Comparison of ENCODE assay signal across 11 cellular contexts in the genomic region with DNA sequence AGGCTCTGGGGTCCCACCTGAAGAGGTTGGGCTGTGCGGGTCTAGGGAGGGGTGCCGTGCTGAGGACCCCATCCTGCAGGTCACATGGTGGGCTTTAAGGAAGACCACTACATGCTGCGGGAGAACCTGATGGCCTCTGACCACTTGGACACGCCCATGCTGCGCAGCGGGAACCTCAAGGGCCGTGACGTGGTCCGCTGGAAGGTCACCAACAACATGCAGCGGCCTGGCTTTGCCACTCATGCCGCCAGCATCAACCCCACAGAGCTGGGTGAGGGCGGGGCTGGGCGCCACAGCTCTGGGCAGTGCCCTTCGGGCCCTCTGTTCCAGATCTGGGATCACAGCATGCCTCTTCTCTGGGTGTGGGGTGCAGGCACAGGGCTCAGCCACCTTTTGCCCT. TPM values are rescaled to one million over a fixed set of nuclear protein-coding genes. Genes with fewer than 3 reads are reported as not detected.
DNase-seq lines count a peak whose midpoint lies in the region; ATAC-seq and TF ChIP-seq lines count a peak whose summit lies in the region.
"Had no signal": no experiment of that assay in that cellular context is flagged by ENCODE, and none has a peak within 500 bp of the region (broad histone marks: within the 10 kb centered on the region; RNA-seq: fewer than 3 reads in every experiment).

No MANE protein-coding gene starts in this region.

- no peak overlapping the region for H4K91ac ChIP-seq in trophoblast cell (ENCODE audit: low read depth, low read length)

- no peak overlapping the region for H4K12ac ChIP-seq in trophoblast cell (ENCODE audit: low read depth, low read length)

- no peaks in the 10 kb centered on the region for H3K27me3 Mint-ChIP-seq in CD14-positive monocyte (ENCODE audit: low read depth in 3 of 3)
- no peaks in the 10 kb centered on the region for H3K27me3 Mint-ChIP-seq in chondrocyte (ENCODE audit: low read depth)

- no peak overlapping the region for H3K23ac ChIP-seq in trophoblast cell (ENCODE audit: low read length)

- H2AFZ ChIP-seq in trophoblast cell (ENCODE audit: insufficient read depth, low read length, poor library complexity): no peak overlapping the region

- H3K4me3 Mint-ChIP-seq in CD14-positive monocyte: no peak overlapping the region
- H3K4me3 Mint-ChIP-seq in chondrocyte (ENCODE audit: unreplicated experiment): no peak overlapping the region
- H3K4me3 Mint-ChIP-seq: CD8-positive, alpha-beta T cell; H9 had no signal

- peaks cover 4% of the 10 kb centered on the region for H3K9me3 ChIP-seq in trophoblast cell (ENCODE audit: insufficient read depth, low read depth, low read length)
- no peaks in the 10 kb centered on the region for H3K9me3 ChIP-seq in A673 (ENCODE audit: low read depth, low read length, poor library complexity, severe bottlenecking)

- no peak for TF ChIP-seq CTCF in CD14-positive monocyte (IDR thresholded peaks at IDR 0.05)
- no peak for TF ChIP-seq CTCF in chondrocyte (IDR thresholded peaks at IDR 0.05)
- TF ChIP-seq CTCF in A673 (conservative IDR thresholded peaks at IDR 0.05; ENCODE audit: low read depth, low read length): no peak

- peak overlapping the region in 5 of 7 donors; percentile 32 to 98 (median 77) for H3K27ac Mint-ChIP-seq in CD14-positive monocyte
- H3K27ac Mint-ChIP-seq in chondrocyte (ENCODE audit: unreplicated experiment): no peak overlapping the region
- H3K27ac Mint-ChIP-seq: CD8-positive, alpha-beta T cell; H9 had no signal

- H3K36me3 ChIP-seq in trophoblast cell (ENCODE audit: control insufficient read depth in 1 of 2, insufficient read depth in 2 of 2, low read length in 2 of 2) (peaks cover 35 to 41% of the 10 kb centered on the region in 2 experiments), A673 (ENCODE audit: insufficient read depth, low read length, poor library complexity, severe bottlenecking) (no peaks in the 10 kb centered on the region)

- no peak overlapping the region for H3K4me2 ChIP-seq in trophoblast cell (ENCODE audit: low read length)

- BruUV-seq in A673 (replicated peaks; lab: Mats Ljungman, UMichigan): no TSS peak

- peaks cover 3% of the 10 kb centered on the region in 2 donors for H3K36me3 Mint-ChIP-seq in CD14-positive monocyte
- H3K36me3 Mint-ChIP-seq in chondrocyte (ENCODE audit: low read depth): no peaks in the 10 kb centered on the region
- H3K36me3 Mint-ChIP-seq: CD8-positive, alpha-beta T cell had no signal

- no peak overlapping the region for H2BK12ac ChIP-seq in trophoblast cell (ENCODE audit: low read length)

- peaks cover 26% of the 10 kb centered on the region for H3K4me1 Mint-ChIP-seq in CD14-positive monocyte
- H3K4me1 Mint-ChIP-seq in chondrocyte (ENCODE audit: low read depth): peaks cover 3% of the 10 kb centered on the region

- H3K79me1 ChIP-seq in trophoblast cell (ENCODE audit: low read length): no peaks in the 10 kb centered on the region

- no peak overlapping the region for H3K14ac ChIP-seq in trophoblast cell (ENCODE audit: low read length)

- H4K8ac ChIP-seq in trophoblast cell (ENCODE audit: low read depth, low read length): no peak overlapping the region

- no peaks in the 10 kb centered on the region for H3K27me3 ChIP-seq in trophoblast cell (ENCODE audit: insufficient read depth, low read length)
- no peaks in the 10 kb centered on the region for H3K27me3 ChIP-seq in A673 (replicated peaks; ENCODE audit: insufficient read depth, low read depth, low read length, poor library complexity)

- H2BK5ac ChIP-seq in trophoblast cell (ENCODE audit: low read depth, low read length, poor library complexity): no peak overlapping the region

- H2AK5ac ChIP-seq in trophoblast cell (ENCODE audit: low read length): no peak overlapping the region

- H3K4me3 ChIP-seq in trophoblast cell (ENCODE audit: low read depth, low read length) (peak overlapping the region; percentile 46), A673 (ENCODE audit: low read depth, low read length, poor library complexity, severe bottlenecking) (no peak overlapping the region)

- POLR2A ChIA-PET in A673 (lab: Charles Lee; ENCODE audit: low non-redundant PET): no interaction called here

- H3K18ac ChIP-seq in trophoblast cell (ENCODE audit: low read length): no peak overlapping the region

- WGBS in trophoblast cell (ENCODE audit: extremely low coverage, insufficient coverage, insufficient read length): no CpG with 5 or more reads among the region's 14 CpGs

- H3K4ac ChIP-seq in trophoblast cell (ENCODE audit: low read depth, low read length): no peak overlapping the region

- intact Hi-C loops in Right ventricle myocardium inferior (cut with DNase I): no loop called here
- intact Hi-C loops in left ventricle myocardium superior (cut with micrococcal nuclease): no loop called here
- intact Hi-C loops in CD14-positive monocyte (cut with micrococcal nuclease): loop anchor here in 1 of 2 donors (5.0 kb wide), 1 partner anchor 32 kb away; no protein-coding TSS in a partner anchor
- intact Hi-C loops in A673 (cut with micrococcal nuclease; ENCODE audit: unreplicated experiment): no loop called here

- H3K9ac ChIP-seq in trophoblast cell (ENCODE audit: low read length): peak overlapping the region; percentile 42

- CTCF ChIA-PET in A673 (lab: Charles Lee): no interaction called here

- H3K4me1 ChIP-seq in trophoblast cell (ENCODE audit: control insufficient read depth in 1 of 2, insufficient read depth in 2 of 2, low read length in 2 of 2) (no peaks in the 10 kb centered on the region), A673 (ENCODE audit: insufficient read depth, low read length, poor library complexity, severe bottlenecking) (no peaks in the 10 kb centered on the region)

- DNase-seq in Right ventricle myocardium inferior (ENCODE audit: missing footprints) (peak; percentile 23), left ventricle myocardium superior (no peak), CD14-positive monocyte (ENCODE audit: low spot score) (no peak), chondrocyte (ENCODE audit: low spot score) (peak; percentile 78), trophoblast cell (no peak), anterior cingulate cortex (lab: John Stamatoyannopoulos, UW) (no peak), A673 (ENCODE audit: low spot score) (no peak)
- DNase-seq: AML-193; Calu3; CD8-positive, alpha-beta T cell; H9 had no signal

- H3K79me2 ChIP-seq in trophoblast cell (ENCODE audit: control insufficient read depth, insufficient read depth, low read length, poor library complexity): no peaks in the 10 kb centered on the region

- H3K27ac ChIP-seq in trophoblast cell (ENCODE audit: low read depth, low read length): no peak overlapping the region
- no peak overlapping the region for H3K27ac ChIP-seq in A673 (ENCODE audit: low read depth, low read length, poor library complexity, severe bottlenecking)

- no peak overlapping the region for H2BK120ac ChIP-seq in trophoblast cell (ENCODE audit: insufficient read depth, low read length, poor library complexity)

- ATAC-seq in Right ventricle myocardium inferior (no peak), left ventricle myocardium superior (no peak)
- ATAC-seq: CD8-positive, alpha-beta T cell had no signal

- H3K9me3 Mint-ChIP-seq in CD14-positive monocyte: peaks cover 0 to 4% (median 0%) of the 10 kb centered on the region in 7 donors
- H3K9me3 Mint-ChIP-seq in chondrocyte (ENCODE audit: low read depth): no peaks in the 10 kb centered on the region
- H3K9me3 Mint-ChIP-seq: CD8-positive, alpha-beta T cell; H9 had no signal

RNA-seq across cellular contexts. Expression of gene ITGB4, which starts 18.5 kb away (rescaled TPM):
- total RNA-seq in Right ventricle myocardium inferior (7.5 TPM), left ventricle myocardium superior (8.8 TPM), chondrocyte (5.2 to 52.3 TPM (median 5.6 TPM) in 3 replicates), A673 (2021) (0.95 and 2.4 TPM in 2 replicates)
- polyA plus RNA-seq in CD14-positive monocyte: under 1 TPM in 1 of 2 donors, not detected in 1; 0.82 TPM
- 81.0 and 90.8 TPM in 2 replicates for polyA plus RNA-seq in trophoblast cell (2013)

RNA-seq across cellular contexts. Expression of gene GALK1, which starts 25.2 kb away (rescaled TPM):
- total RNA-seq in Right ventricle myocardium inferior (23.8 TPM), left ventricle myocardium superior (20.2 TPM), chondrocyte (27.8 to 34.7 TPM (median 30.0 TPM) in 3 replicates), A673 (2021) (18.3 and 29.7 TPM in 2 replicates)
- 100 to 1,000 TPM in 1 of 2 donors, 10 to 100 TPM in 1; 84.3 to 108 TPM for polyA plus RNA-seq in CD14-positive monocyte
- polyA plus RNA-seq in trophoblast cell (2013): 14.2 TPM in 2 replicates

RNA-seq across cellular contexts. Expression of gene UNK, which starts 44.8 kb away (rescaled TPM):
- total RNA-seq in Right ventricle myocardium inferior (16.0 TPM), left ventricle myocardium superior (14.8 TPM), chondrocyte (20.9 to 35.8 TPM (median 21.0 TPM) in 3 replicates), A673 (2021) (53.2 and 60.0 TPM in 2 replicates)
- 1 to 10 TPM; 6.3 to 7.8 TPM for polyA plus RNA-seq in CD14-positive monocyte
- polyA plus RNA-seq in trophoblast cell (2013): 20.5 and 22.3 TPM in 2 replicates

Comparison
In these comparisons a context has a peak if more than half of its experiments do, and no peak if none do; other contexts are left out.
1. DNase-seq: peak in Right ventricle myocardium inferior (single experiment) and chondrocyte (single experiment); none in left ventricle myocardium superior (single experiment), CD14-positive monocyte (single experiment), trophoblast cell (0 of 2), anterior cingulate cortex (0 of 58) and A673 (single experiment).